8 cellular contexts compared by ENCODE assay signal in the genomic region with DNA sequence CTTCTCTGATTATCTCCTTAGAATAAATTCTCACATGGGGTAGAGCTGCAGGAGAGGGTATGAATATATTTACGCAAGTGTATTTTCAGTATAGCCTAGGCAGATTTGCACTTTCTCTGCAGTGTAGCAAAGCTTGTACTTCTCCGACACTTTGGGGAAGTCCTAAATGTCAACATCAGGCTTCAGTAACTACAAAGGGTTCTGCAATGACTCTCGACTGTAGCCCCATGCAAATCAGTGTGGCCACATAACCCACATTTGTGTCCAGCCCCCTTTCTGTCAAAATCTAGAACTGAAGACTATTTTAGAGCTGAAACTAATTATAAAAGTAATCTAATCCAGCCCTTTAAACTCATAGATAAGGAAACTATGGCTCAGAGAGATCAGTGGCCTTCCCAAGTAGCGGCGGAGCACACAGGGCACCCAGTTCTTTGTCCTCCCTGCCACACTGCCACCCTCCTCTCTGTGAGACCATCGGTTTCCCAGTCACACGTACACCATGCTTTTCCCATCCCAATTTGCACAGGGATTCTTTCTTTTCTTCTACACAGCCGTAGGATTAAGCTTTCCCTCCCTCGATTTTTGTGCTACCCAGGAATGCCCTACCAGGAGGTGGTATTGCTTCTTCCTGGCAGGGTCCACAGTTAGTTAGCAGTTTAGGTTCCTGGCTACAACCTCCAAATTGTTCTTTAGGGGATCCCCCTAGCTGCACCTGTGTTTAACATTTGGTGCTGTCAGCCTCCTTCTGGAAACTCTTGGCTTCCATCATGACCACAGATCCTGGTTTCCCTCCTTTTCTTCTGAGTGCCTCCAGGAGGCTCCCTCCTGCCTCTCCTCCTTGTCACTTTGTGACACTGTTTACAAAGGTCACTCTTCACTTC. TPM values are rescaled to one million over a fixed set of nuclear protein-coding genes. Genes with fewer than 3 reads are reported as not detected.
DNase-seq lines count a peak whose midpoint lies in the region; ATAC-seq and TF ChIP-seq lines count a peak whose summit lies in the region.

No MANE protein-coding gene starts in this region.

- H3K27me3 ChIP-seq in dorsolateral prefrontal cortex (no peaks in the 10 kb centered on the region), uterus (no peaks in the 10 kb centered on the region), suprapubic skin (no peaks in the 10 kb centered on the region)

- H3K9me3 ChIP-seq in uterus, result no peaks in the 10 kb centered on the region
- H3K9me3 ChIP-seq in suprapubic skin, result no peaks in the 10 kb centered on the region

- TF ChIP-seq CTCF in GM20000 (IDR thresholded peaks at IDR 0.05; ENCODE audit: extremely low read depth, missing control alignments), result no peak
- no peak for TF ChIP-seq CTCF in dorsolateral prefrontal cortex (IDR thresholded peaks at IDR 0.05 in 54 of 56, conservative IDR thresholded peaks at IDR 0.05 in 2 of 56; ENCODE audit: low read depth in 1 of 56, partially characterized antibody in 56 of 56)
- TF ChIP-seq CTCF in uterus (IDR thresholded peaks at IDR 0.05), result no peak
- no peak for TF ChIP-seq CTCF in suprapubic skin (IDR thresholded peaks at IDR 0.05)

- peak; percentile 100 for ATAC-seq in GM18498 (IDR thresholded peaks at IDR 0.05; ENCODE audit: unreplicated experiment)
- ATAC-seq in HG03196 (IDR thresholded peaks at IDR 0.05; ENCODE audit: unreplicated experiment), result peak; percentile 97

- H3K4me3 ChIP-seq in dorsolateral prefrontal cortex (no peak overlapping the region), uterus (no peak overlapping the region), suprapubic skin (no peak overlapping the region)

- no peaks in the 10 kb centered on the region for H3K36me3 ChIP-seq in uterus
- H3K36me3 ChIP-seq in suprapubic skin, result no peaks in the 10 kb centered on the region

- TF ChIP-seq POLR2A in uterus (IDR thresholded peaks at IDR 0.05) (no peak), suprapubic skin (IDR thresholded peaks at IDR 0.05) (no peak)

- DNase-seq in GM20000 (ENCODE audit: low spot score) (peak; percentile 82), dorsolateral prefrontal cortex (no peak), NCI-H748 treated with DMSO at 0.1 percent for 48 hours (lab: John Stamatoyannopoulos, UW) (no peak), cerebellar nuclear complex (lab: John Stamatoyannopoulos, UW) (no peak), uterus (no peak), suprapubic skin (ENCODE audit: low spot score in 2 of 2) (no peak)

- 81% methylated on average over 9 of the region's 9 CpGs for WGBS in suprapubic skin

- intact Hi-C loops in dorsolateral prefrontal cortex (cut with DNase I), result no loop called here
- intact Hi-C loops in uterus (cut with DNase I; ENCODE audit: low total_unique reads), result no loop called here

- TF ChIP-seq EP300 in suprapubic skin (IDR thresholded peaks at IDR 0.05), result no peak

- H3K27ac ChIP-seq in dorsolateral prefrontal cortex (peak overlapping the region in 36 of 59 donors; percentile 1 to 94 (median 52)), uterus (no peak overlapping the region), suprapubic skin (no peak overlapping the region)

- H3K4me1 ChIP-seq in uterus, result peaks cover 11 to 13% of the 10 kb centered on the region in 2 donors
- H3K4me1 ChIP-seq in suprapubic skin, result peaks cover 28% of the 10 kb centered on the region

RNA-seq across cellular contexts. Expression of a gene that starts 22.9 kb away (rescaled TPM):
- total RNA-seq in dorsolateral prefrontal cortex (100 to 1,000 TPM in 118 of 120 experiments, 10 to 100 TPM in 2; 92.4 to 559 (median 198) TPM), uterus (10 to 100 TPM; 13.8 to 83.0 (median 46.8) TPM), suprapubic skin (10 to 100 TPM; 10.1 to 39.8 (median 20.1) TPM)

RNA-seq across cellular contexts. Expression of a gene that starts 41.7 kb away (rescaled TPM):
- total RNA-seq in dorsolateral prefrontal cortex, result 10 to 100 TPM in 117 of 120 experiments, 1 to 10 TPM in 3; 7.8 to 32.2 (median 17.3) TPM
- 1 to 10 TPM in 2 of 4 donors, not detected in 2; 1.3 to 5.0 TPM for total RNA-seq in uterus
- under 1 TPM in 1 of 4 donors, not detected in 3; 0.38 TPM for total RNA-seq in suprapubic skin

Comparison
In these comparisons a context has a peak if more than half of its experiments do, and no peak if none do; other contexts are left out.
1. H3K27ac ChIP-seq: peak in dorsolateral prefrontal cortex (36 of 59); none in uterus (0 of 2) and suprapubic skin (single experiment).